ENCODE assay signal across 17 cellular contexts in genomic region chr20:17587831-17588230, GRCh38. TPM values are rescaled to one million over a fixed set of nuclear protein-coding genes. Genes with fewer than 3 reads are reported as not detected.
A peak's percentile ranks its signal among the peaks of the same experiment; 100 is the strongest.
DNase-seq lines count a peak whose midpoint lies in the region; ATAC-seq and TF ChIP-seq lines count a peak whose summit lies in the region.
"Had no signal": no experiment of that assay in that cellular context is flagged by ENCODE, and none has a peak within 500 bp of the region (broad histone marks: within the 10 kb centered on the region; RNA-seq: fewer than 3 reads in every experiment).

No MANE protein-coding gene starts in this region.

- TF ChIP-seq POLR2A in esophagus muscularis mucosa (IDR thresholded peaks at IDR 0.05; ENCODE audit: low read depth) = no peak
- no peak for TF ChIP-seq POLR2A in sigmoid colon (IDR thresholded peaks at IDR 0.05)
- TF ChIP-seq POLR2A in Peyer's patch (IDR thresholded peaks at IDR 0.05) = no peak

- intact Hi-C loops in Right ventricle myocardium inferior (cut with DNase I) = no loop called here
- intact Hi-C loops in esophagus muscularis mucosa (cut with DNase I) = no loop called here
- intact Hi-C loops in sigmoid colon (cut with DNase I) = no loop called here
- intact Hi-C loops in aorta (cut with DNase I) = loop anchor here in 1 of 2 donors (2.0 kb wide), 1 partner anchor 15 kb away; no protein-coding TSS in a partner anchor

- no peaks in the 10 kb centered on the region for H3K27me3 ChIP-seq in cardiac muscle cell
- no peaks in the 10 kb centered on the region for H3K27me3 ChIP-seq in esophagus muscularis mucosa
- no peaks in the 10 kb centered on the region for H3K27me3 ChIP-seq in sigmoid colon
- H3K27me3 ChIP-seq in aorta (ENCODE audit: control insufficient read depth in 1 of 2, insufficient read depth in 2 of 2, low read length in 1 of 2) = no peaks in the 10 kb centered on the region
- no peaks in the 10 kb centered on the region for H3K27me3 ChIP-seq in Peyer's patch
- H3K27me3 ChIP-seq: BLaER1 treated with 17β-estradiol and CSF1 and Interleukin-3, amounts not matched to agents 10 nM and 100 nM had no signal

- H3K4me1 ChIP-seq in cardiac muscle cell (ENCODE audit: low read depth) (peaks cover 65% of the 10 kb centered on the region), esophagus muscularis mucosa (peaks cover 57 to 100% (median 87%) of the 10 kb centered on the region in 4 donors), sigmoid colon (peaks cover 0 to 99% (median 95%) of the 10 kb centered on the region in 4 donors), aorta (ENCODE audit: control insufficient read depth in 1 of 2, insufficient read depth in 2 of 2, low read length in 2 of 2) (peaks cover 11 to 16% of the 10 kb centered on the region in 2 donors), Peyer's patch (peaks cover 0 to 4% (median 0%) of the 10 kb centered on the region in 4 donors)

- 47% methylated on average over 3 of the region's 3 CpGs for WGBS in esophagus muscularis mucosa
- 88 to 89% methylated on average over 3 of the region's 3 CpGs for WGBS in sigmoid colon, 2 donors
- WGBS in aorta, 2 donors = 12 to 16% methylated on average over 3 of the region's 3 CpGs

- ATAC-seq in Right ventricle myocardium inferior = no peak
- no peak for ATAC-seq in aorta (ENCODE audit: low FRiP score)

- H3K4me3 ChIP-seq in cardiac muscle cell = no peak overlapping the region
- peak overlapping the region; percentile 13 to 42 (median 34) for H3K4me3 ChIP-seq in esophagus muscularis mucosa
- H3K4me3 ChIP-seq in sigmoid colon = peak overlapping the region in 2 of 4 donors; percentile 1 to 6
- H3K4me3 ChIP-seq in aorta (ENCODE audit: low read length in 2 of 2) = peak overlapping the region; percentile 14 to 64
- H3K4me3 ChIP-seq in Peyer's patch = no peak overlapping the region
- H3K4me3 ChIP-seq: BLaER1 treated with 17β-estradiol and CSF1 and Interleukin-3, amounts not matched to agents 10 nM and 100 nM; PC-9 had no signal

- TF ChIP-seq EP300 in esophagus muscularis mucosa (IDR thresholded peaks at IDR 0.05) (no peak), sigmoid colon (IDR thresholded peaks at IDR 0.05) (peak; percentile 57 to 92 (median 70))

- DNase-seq in cardiac muscle cell (ENCODE audit: low read depth in 1 of 2, low spot score in 1 of 2) = no peak
- no peak for DNase-seq in Right ventricle myocardium inferior (ENCODE audit: missing footprints)
- DNase-seq in esophagus muscularis mucosa (ENCODE audit: extremely low spot score) = no peak
- DNase-seq in sigmoid colon = no peak
- DNase-seq in aorta = no peak
- no peak for DNase-seq in Peyer's patch
- no peak for DNase-seq in glomerular visceral epithelial cell (ENCODE audit: extremely low spot score)
- DNase-seq in superior temporal gyrus (ENCODE audit: extremely low spot score) = no peak
- DNase-seq: CD8-positive, alpha-beta memory T cell; DMS79; H7; MV-4-11; NCI-H1417; NCI-H1930; NCI-H510A; PC-9 had no signal

- H3K36me3 ChIP-seq in cardiac muscle cell (no peaks in the 10 kb centered on the region), esophagus muscularis mucosa (peaks cover 0 to 6% (median 0%) of the 10 kb centered on the region in 4 donors), sigmoid colon (peaks cover 0 to 4% (median 0%) of the 10 kb centered on the region in 4 donors), aorta (ENCODE audit: control insufficient read depth in 1 of 2, insufficient read depth in 2 of 2, low read length in 1 of 2) (peaks cover 0 to 4% of the 10 kb centered on the region in 2 donors), Peyer's patch (no peaks in the 10 kb centered on the region)

- peak overlapping the region; percentile 96 for H3K27ac ChIP-seq in cardiac muscle cell
- H3K27ac ChIP-seq in esophagus muscularis mucosa (replicated peaks in 1 of 4) = peak overlapping the region; percentile 78 to 100 (median 82)
- peak overlapping the region; percentile 65 to 100 (median 88) for H3K27ac ChIP-seq in sigmoid colon
- H3K27ac ChIP-seq in aorta (ENCODE audit: low read depth in 1 of 2, low read length in 2 of 2) = peak overlapping the region; percentile 59 to 98
- H3K27ac ChIP-seq in Peyer's patch = peak overlapping the region in 1 of 4 donors; percentile 51
- H3K27ac ChIP-seq: BLaER1 treated with 17β-estradiol and CSF1 and Interleukin-3, amounts not matched to agents 10 nM and 100 nM; PC-9 had no signal

- no peaks in the 10 kb centered on the region for H3K9me3 ChIP-seq in cardiac muscle cell (ENCODE audit: low read depth)
- no peaks in the 10 kb centered on the region for H3K9me3 ChIP-seq in esophagus muscularis mucosa
- H3K9me3 ChIP-seq in sigmoid colon = no peaks in the 10 kb centered on the region
- no peaks in the 10 kb centered on the region for H3K9me3 ChIP-seq in aorta (ENCODE audit: control insufficient read depth, low read length)
- no peaks in the 10 kb centered on the region for H3K9me3 ChIP-seq in Peyer's patch
- H3K9me3 ChIP-seq: BLaER1 treated with 17β-estradiol and CSF1 and Interleukin-3, amounts not matched to agents 10 nM and 100 nM had no signal

- TF ChIP-seq CTCF in cardiac muscle cell (IDR thresholded peaks at IDR 0.05; ENCODE audit: low read depth, low read length) = no peak
- no peak for TF ChIP-seq CTCF in esophagus muscularis mucosa (IDR thresholded peaks at IDR 0.05)
- no peak for TF ChIP-seq CTCF in sigmoid colon (IDR thresholded peaks at IDR 0.05)
- TF ChIP-seq CTCF in Peyer's patch (IDR thresholded peaks at IDR 0.05) = no peak

RNA-seq across cellular contexts. Expression of gene DSTN, which starts 18.0 kb away (rescaled TPM):
- total RNA-seq in cardiac muscle cell (231 and 335 TPM in 2 replicates), Right ventricle myocardium inferior (865 TPM), esophagus muscularis mucosa (1,000 to 10,000 TPM; 2,370 to 3,630 (median 3,339) TPM), sigmoid colon (1,000 to 10,000 TPM; 1,872 to 2,237 (median 1,948) TPM), aorta (1,000 to 10,000 TPM; 1,041 to 1,932 TPM), Peyer's patch (100 to 1,000 TPM; 111 to 151 (median 117) TPM)
- polyA plus RNA-seq in cardiac muscle cell (629 and 743 TPM in 2 replicates), sigmoid colon (100 to 1,000 TPM; 429 to 672 (median 586) TPM), aorta (1,000 to 10,000 TPM; 2,289 to 5,298 TPM)

RNA-seq across cellular contexts. Expression of gene BFSP1, which starts 56.7 kb away (rescaled TPM):
- total RNA-seq in cardiac muscle cell = 3.2 and 7.1 TPM in 2 replicates
- 4.9 and 5.3 TPM in 2 replicates for polyA plus RNA-seq in cardiac muscle cell
- total RNA-seq in Right ventricle myocardium inferior = 0.57 TPM
- total RNA-seq in esophagus muscularis mucosa = 1 to 10 TPM; 2.7 to 7.3 (median 6.4) TPM
- total RNA-seq in sigmoid colon = 1 to 10 TPM; 1.1 to 3.6 (median 1.5) TPM
- polyA plus RNA-seq in sigmoid colon = under 1 TPM in 2 of 3 donors, not detected in 1; 0.51 to 0.60 TPM
- 1 to 10 TPM; 1.5 to 2.6 TPM for total RNA-seq in aorta
- polyA plus RNA-seq in aorta = 1 to 10 TPM; 2.4 to 9.9 TPM
- 1 to 10 TPM in 1 of 4 donors, under 1 TPM in 1, not detected in 2; 0.57 to 2.5 TPM for total RNA-seq in Peyer's patch

Comparison
In these comparisons a context has a peak if more than half of its experiments do, and no peak if none do; other contexts are left out.
1. H3K4me3 ChIP-seq: peak in esophagus muscularis mucosa (4 of 4) and aorta (2 of 2); none in cardiac muscle cell (single experiment) and Peyer's patch (0 of 4).